In genomic region chr3:189258261-189258660, GRCh38 we compare ENCODE assay signal across 25 cellular contexts.
A peak's percentile ranks its signal among the peaks of the same experiment; 100 is the strongest.
DNase-seq lines count a peak whose midpoint lies in the region; ATAC-seq, FAIRE-seq and TF ChIP-seq lines count a peak whose summit lies in the region.
"Had no signal": no experiment of that assay in that cellular context is flagged by ENCODE, and none has a peak within 500 bp of the region (broad histone marks: within the 10 kb centered on the region; RNA-seq: fewer than 3 reads in every experiment).

No MANE protein-coding gene starts in this region.

- no peaks in the 10 kb centered on the region for H3K9me3 Mint-ChIP-seq in neural progenitor cell

- H4K8ac ChIP-seq in H1 (ENCODE audit: extremely low read depth, insufficient read depth, low read length), result no peak overlapping the region

- TF ChIP-seq RAD21 in HCT116 (IDR thresholded peaks at IDR 0.05; ENCODE audit: low read depth), result peak; percentile 34; the same call in 1 of the 2 replicates
- peak; percentile 15 to 45; a peak in 3 of 4 replicates for TF ChIP-seq RAD21 in H1 (IDR thresholded peaks at IDR 0.05 in 1 of 2, conservative IDR thresholded peaks at IDR 0.05 in 1 of 2; ENCODE audit: low read depth in 2 of 2, low read length in 2 of 2)

- no peak overlapping the region for H3K27ac Mint-ChIP-seq in neural progenitor cell
- H3K27ac Mint-ChIP-seq: CD8-positive, alpha-beta T cell had no signal

- POLR2A ChIA-PET in A673 (lab: Charles Lee; ENCODE audit: low non-redundant PET) (interaction anchor here (0.6 kb wide), 1 partner anchor 94 kb away, joined by 3 read pairs; no protein-coding TSS in a partner anchor), HCT116 (lab: Charles Lee) (no interaction called here), H1 (lab: Charles Lee; ENCODE audit: partially characterized antibody) (no interaction called here)

- H3K18ac ChIP-seq in H1 (ENCODE audit: extremely low read depth, low read length), result 0 out of 2 replicates have a peak overlapping the region, but pooled peaks have one; percentile 38

- CTCF ChIA-PET in A673 (lab: Charles Lee), result no interaction called here
- CTCF ChIA-PET in HCT116 (lab: Charles Lee), result interaction anchor here (1.1 kb wide), 2 partner anchors 10 to 25 kb away, joined by 3 read pairs; no protein-coding TSS in a partner anchor
- CTCF ChIA-PET in H1 (lab: Charles Lee; ENCODE audit: partially characterized antibody), result interaction anchor here (0.9 to 2.2 kb wide), 5 partner anchors 10 to 690 kb away, joined by 3 to 13 read pairs (median 4); no protein-coding TSS in a partner anchor

- WGBS in H1 (ENCODE audit: extremely low coverage in 1 of 2, insufficient coverage in 1 of 2, insufficient read length in 1 of 2, insufficient replicate concordance in 2 of 2, low coverage in 1 of 2, low lambda C conversion rate in 2 of 2, missing lambda C conversion rate in 1 of 2), 2 experiments, result 85% methylated on average over 3 of the region's 3 CpGs; no CpG with 5 or more reads in 1 of the 2 experiments

- H3K9me2 ChIP-seq in HCT116 (ENCODE audit: insufficient read depth), result no peaks in the 10 kb centered on the region

- H4K5ac ChIP-seq in H1 (ENCODE audit: insufficient read length, low read depth, low read length), result no peak overlapping the region

- intact Hi-C loops in A673 (cut with micrococcal nuclease; ENCODE audit: unreplicated experiment), result no loop called here
- intact Hi-C loops in HCT116 (cut with micrococcal nuclease), result no loop called here

- no peaks in the 10 kb centered on the region for H3F3A ChIP-seq in neural progenitor cell (ENCODE audit: low read depth)

- H3K36me3 Mint-ChIP-seq in neural progenitor cell, result no peaks in the 10 kb centered on the region
- H3K36me3 Mint-ChIP-seq: CD8-positive, alpha-beta T cell had no signal

- H3K23me2 ChIP-seq in H1 (ENCODE audit: low read depth, low read length), result no peaks in the 10 kb centered on the region

- H3K4me3 ChIP-seq in A673 (ENCODE audit: low read depth, low read length, poor library complexity, severe bottlenecking), result no peak overlapping the region
- H3K4me3 ChIP-seq in HCT116 (replicated peaks in 1 of 2; ENCODE audit: low read depth in 1 of 2, low read length in 2 of 2), result no peak overlapping the region
- no peak overlapping the region for H3K4me3 ChIP-seq in H1 (ENCODE audit: extremely low read depth in 1 of 4, insufficient read depth in 2 of 4, low read depth in 3 of 4, low read length in 4 of 4)
- no peak overlapping the region for H3K4me3 ChIP-seq in neural progenitor cell
- H3K4me3 ChIP-seq: A549, BLaER1, GM23248 had no signal

- no peak overlapping the region for H2BK5ac ChIP-seq in H1 (ENCODE audit: low read depth, low read length)

- H3K4me2 ChIP-seq in HCT116 (ENCODE audit: low read length) (no peak overlapping the region), H1 (ENCODE audit: insufficient read depth in 1 of 2, low read depth in 2 of 2, low read length in 2 of 2) (no peak overlapping the region), neural progenitor cell (no peak overlapping the region)
- H3K4me2 ChIP-seq: A549, BLaER1 had no signal

- no peak for TF ChIP-seq EP300 in H1 (IDR thresholded peaks at IDR 0.05; ENCODE audit: borderline replicate concordance in 1 of 2, low read depth in 2 of 2, low read length in 2 of 2)

- no peak overlapping the region for H2BK20ac ChIP-seq in H1 (ENCODE audit: low read length)

- no peak overlapping the region for H3K23ac ChIP-seq in H1 (ENCODE audit: insufficient read length)

- H3K27me3 ChIP-seq in A673 (replicated peaks; ENCODE audit: insufficient read depth, low read depth, low read length, poor library complexity) (no peaks in the 10 kb centered on the region), HCT116 (ENCODE audit: insufficient read depth, low read length) (no peaks in the 10 kb centered on the region), H1 (replicated peaks in 1 of 4; ENCODE audit: control insufficient read depth in 3 of 4, extremely low read depth in 1 of 4, insufficient read depth in 3 of 4, low read length in 3 of 4) (no peaks in the 10 kb centered on the region), neural progenitor cell (no peaks in the 10 kb centered on the region)
- H3K27me3 ChIP-seq: BLaER1 had no signal

- no peaks in the 10 kb centered on the region for H3K36me3 ChIP-seq in A673 (ENCODE audit: insufficient read depth, low read length, poor library complexity, severe bottlenecking)
- no peaks in the 10 kb centered on the region for H3K36me3 ChIP-seq in HCT116 (ENCODE audit: control insufficient read depth in 1 of 2, insufficient read depth in 2 of 2, low read length in 2 of 2)
- H3K36me3 ChIP-seq in H1 (ENCODE audit: control insufficient read depth in 2 of 4, insufficient read depth in 4 of 4, low read length in 3 of 4), result no peaks in the 10 kb centered on the region
- H3K36me3 ChIP-seq in neural progenitor cell, result no peaks in the 10 kb centered on the region
- H3K36me3 ChIP-seq: BLaER1 had no signal

- TF ChIP-seq POLR2A in HCT116 (IDR thresholded peaks at IDR 0.05; ENCODE audit: borderline replicate concordance, extremely low read depth, insufficient read depth, insufficient read length), result no peak
- TF ChIP-seq POLR2A in H1 (IDR thresholded peaks at IDR 0.05; ENCODE audit: control extremely low read depth in 1 of 2, low read depth in 2 of 2, low read length in 2 of 2), result no peak

- H2AFZ ChIP-seq in HCT116 (ENCODE audit: low read depth, low read length, poor library complexity, severe bottlenecking) (no peak overlapping the region), H1 (ENCODE audit: low read length) (peak overlapping the region; percentile 88; the same call in 1 of the 2 replicates), neural progenitor cell (replicated peaks) (peak overlapping the region; percentile 68)
- H2AFZ ChIP-seq: GM23248 had no signal

- no peak overlapping the region for H2AK5ac ChIP-seq in H1 (ENCODE audit: low read depth, low read length)

- no peaks in the 10 kb centered on the region for H3K4me1 Mint-ChIP-seq in neural progenitor cell

- no peak for FAIRE-seq in H1 (lab: Jason Lieb, UNC)
- FAIRE-seq: A549, G401.6, GM12891, HTR-8/SVneo had no signal

- peaks cover 4% of the 10 kb centered on the region for H3K27me3 Mint-ChIP-seq in neural progenitor cell (ENCODE audit: insufficient read depth, low read depth)

- H3K9ac ChIP-seq in HCT116 (ENCODE audit: low read length), result no peak overlapping the region
- no peak overlapping the region for H3K9ac ChIP-seq in H1 (replicated peaks in 1 of 4; ENCODE audit: extremely low read depth in 1 of 4, low read depth in 3 of 4, low read length in 3 of 4)
- H3K9ac ChIP-seq in neural progenitor cell, result no peak overlapping the region
- H3K9ac ChIP-seq: BLaER1, GM23248 had no signal

- H3K4me1 ChIP-seq in A673 (ENCODE audit: insufficient read depth, low read length, poor library complexity, severe bottlenecking) (no peaks in the 10 kb centered on the region), HCT116 (ENCODE audit: control insufficient read depth in 1 of 2, insufficient read depth in 2 of 2, low read length in 2 of 2) (no peaks in the 10 kb centered on the region), H1 (replicated peaks in 1 of 4; ENCODE audit: control insufficient read depth in 3 of 4, insufficient read depth in 4 of 4, low read length in 3 of 4) (peaks cover 0 to 3% (median 0%) of the 10 kb centered on the region in 4 experiments; a peak in 1 of 7 replicates), neural progenitor cell (no peaks in the 10 kb centered on the region)
- H3K4me1 ChIP-seq: A549, BLaER1 had no signal

- H3K27ac ChIP-seq in A673 (ENCODE audit: low read depth, low read length, poor library complexity, severe bottlenecking) (no peak overlapping the region), HCT116 (ENCODE audit: low read depth, low read length) (no peak overlapping the region), H1 (ENCODE audit: low read depth, low read length) (no peak overlapping the region), neural progenitor cell (no peak overlapping the region)
- H3K27ac ChIP-seq: 22Rv1, A549, BLaER1, GM23248, HL-60 had no signal

- peak overlapping the region; percentile 81; the same call in 1 of the 2 replicates for H2BK15ac ChIP-seq in H1 (ENCODE audit: low read length)

- no peaks in the 10 kb centered on the region for H3K79me2 ChIP-seq in HCT116 (ENCODE audit: insufficient read depth, low read length)
- no peaks in the 10 kb centered on the region for H3K79me2 ChIP-seq in H1 (ENCODE audit: control insufficient read depth in 1 of 2, insufficient read depth in 2 of 2, low read length in 2 of 2)
- H3K79me2 ChIP-seq in neural progenitor cell (ENCODE audit: low read depth), result no peaks in the 10 kb centered on the region

- H4K20me1 ChIP-seq in HCT116 (ENCODE audit: insufficient read depth) (no peaks in the 10 kb centered on the region), H1 (replicated peaks in 1 of 2; ENCODE audit: control insufficient read depth in 1 of 2, insufficient read depth in 2 of 2, low read length in 2 of 2) (no peaks in the 10 kb centered on the region), neural progenitor cell (ENCODE audit: low read depth) (no peaks in the 10 kb centered on the region)
- H4K20me1 ChIP-seq: BLaER1 had no signal

- no peaks in the 10 kb centered on the region for H3K79me1 ChIP-seq in H1 (ENCODE audit: low read depth, low read length)

- no peak overlapping the region for H3K4me3 Mint-ChIP-seq in neural progenitor cell
- H3K4me3 Mint-ChIP-seq: CD8-positive, alpha-beta T cell had no signal

- 0 out of 2 replicates have a peak, but pooled peaks have one; percentile 9 for TF ChIP-seq CTCF in A673 (conservative IDR thresholded peaks at IDR 0.05; ENCODE audit: low read depth, low read length)
- TF ChIP-seq CTCF in HCT116 (IDR thresholded peaks at IDR 0.05 in 2 of 3, conservative IDR thresholded peaks at IDR 0.05 in 1 of 3; ENCODE audit: borderline replicate concordance in 1 of 3, insufficient read depth in 1 of 3, low read depth in 2 of 3, low read length in 2 of 3), result no peak
- TF ChIP-seq CTCF in H1 (IDR thresholded peaks at IDR 0.05; ENCODE audit: control extremely low read depth in 1 of 3, insufficient read depth in 1 of 3, low read depth in 1 of 3, low read length in 3 of 3), result peak in 1 of 3 experiments; percentile 30; a peak in 1 of 4 replicates
- TF ChIP-seq CTCF in neural progenitor cell (IDR thresholded peaks at IDR 0.05), result peak; percentile 20

- BruUV-seq in A673 (replicated peaks; lab: Mats Ljungman, UMichigan), result no TSS peak
- BruUV-seq in HCT116 (replicated peaks; lab: Mats Ljungman, UMichigan), result no TSS peak

- no peak overlapping the region for H3K56ac ChIP-seq in H1 (replicated peaks; ENCODE audit: insufficient read length, low read depth, low read length)

- H4K91ac ChIP-seq in H1 (replicated peaks; ENCODE audit: insufficient read length, low read length), result no peak overlapping the region

- RAD21 ChIA-PET in HCT116 (lab: Charles Lee; ENCODE audit: low non-redundant PET in 1 of 2, low total read pairs in 2 of 2, uncharacterized antibody in 2 of 2, unreplicated experiment in 2 of 2), result no interaction called here

- H2BK12ac ChIP-seq in H1 (ENCODE audit: low read depth, low read length), result no peak overlapping the region

- no peak overlapping the region for H3K4ac ChIP-seq in H1 (replicated peaks; ENCODE audit: insufficient read length, low read depth, low read length)

- H3K9me3 ChIP-seq in A673 (ENCODE audit: low read depth, low read length, poor library complexity, severe bottlenecking) (no peaks in the 10 kb centered on the region), HCT116 (ENCODE audit: control insufficient read depth in 1 of 2, insufficient read depth in 1 of 2, low read depth in 1 of 2, low read length in 2 of 2) (no peaks in the 10 kb centered on the region), H1 (ENCODE audit: insufficient read depth in 2 of 2, low read depth in 1 of 2, low read length in 1 of 2) (no peaks in the 10 kb centered on the region), neural progenitor cell (ENCODE audit: low read depth) (no peaks in the 10 kb centered on the region)

- no peak for DNase-seq in A673 (ENCODE audit: low spot score)
- DNase-seq in HCT116 (ENCODE audit: low read depth, low spot score), result no peak
- no peak for DNase-seq in H1 (ENCODE audit: low read depth in 1 of 2, low spot score in 2 of 2)
- DNase-seq in neural progenitor cell (ENCODE audit: low spot score), result peak; percentile 4
- DNase-seq in NCI-H2171 (lab: John Stamatoyannopoulos, UW), result no peak
- DNase-seq in D341Med (ENCODE audit: low spot score), result no peak
- DNase-seq: Calu3; CD8-positive, alpha-beta T cell; DMS 273 treated with DMSO at 0.1 percent for 48 hours; DMS53; DND-41; EL; GM23248; H7; IMR-90; KBM-7 had no signal

- no peak overlapping the region for H2BK120ac ChIP-seq in H1 (replicated peaks; ENCODE audit: low read depth, low read length)

- ATAC-seq in HCT116 (no peak), HG02642 (IDR thresholded peaks at IDR 0.05; ENCODE audit: poor library complexity, unreplicated experiment) (no peak), HG03196 (IDR thresholded peaks at IDR 0.05; ENCODE audit: unreplicated experiment) (no peak)
- ATAC-seq: A549; CD8-positive, alpha-beta T cell had no signal

- H3K14ac ChIP-seq in H1 (ENCODE audit: insufficient read length), result no peak overlapping the region

Comparison
In these comparisons a context has a peak if more than half of its experiments do, and no peak if none do; other contexts are left out.
1. CTCF ChIP-seq: peak in A673 (single experiment) and neural progenitor cell (single experiment); none in HCT116 (0 of 3).